1 cellular context compared by ENCODE assay signal in the genomic region with DNA sequence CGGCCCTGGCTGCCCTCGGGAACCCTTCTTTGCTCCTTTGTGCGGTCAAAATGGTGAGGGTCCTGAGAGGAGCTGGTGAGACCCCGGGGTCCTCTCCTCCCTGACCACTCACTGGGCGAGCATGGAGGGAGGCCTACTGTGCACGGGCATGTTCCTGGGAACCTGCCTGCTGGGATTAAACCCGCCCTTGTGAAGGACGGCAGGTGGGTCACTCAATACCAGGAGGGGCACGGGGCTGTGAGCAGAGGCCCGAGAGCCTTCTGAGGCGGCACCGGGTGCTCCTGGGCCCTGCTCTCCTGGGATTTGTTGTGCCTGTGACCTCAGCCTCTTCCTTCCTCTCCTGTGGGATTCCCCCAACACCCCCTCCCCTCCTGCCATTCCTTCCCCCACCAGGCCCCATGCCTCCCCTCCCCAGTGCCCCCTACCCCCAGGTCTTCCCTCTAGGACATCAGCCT.
TF ChIP-seq lines count a peak whose summit lies in the region.

No MANE protein-coding gene starts in this region.

TF ChIP-seq in H1, 55 proteins besides CTCF, POLR2A, EP300 and RAD21:
- TF ChIP-seq, protein P1, sequence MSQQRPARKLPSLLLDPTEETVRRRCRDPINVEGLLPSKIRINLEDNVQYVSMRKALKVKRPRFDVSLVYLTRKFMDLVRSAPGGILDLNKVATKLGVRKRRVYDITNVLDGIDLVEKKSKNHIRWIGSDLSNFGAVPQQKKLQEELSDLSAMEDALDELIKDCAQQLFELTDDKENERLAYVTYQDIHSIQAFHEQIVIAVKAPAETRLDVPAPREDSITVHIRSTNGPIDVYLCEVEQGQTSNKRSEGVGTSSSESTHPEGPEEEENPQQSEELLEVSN (IDR thresholded peaks at IDR 0.05) = no peak
- TF ChIP-seq, protein P2, sequence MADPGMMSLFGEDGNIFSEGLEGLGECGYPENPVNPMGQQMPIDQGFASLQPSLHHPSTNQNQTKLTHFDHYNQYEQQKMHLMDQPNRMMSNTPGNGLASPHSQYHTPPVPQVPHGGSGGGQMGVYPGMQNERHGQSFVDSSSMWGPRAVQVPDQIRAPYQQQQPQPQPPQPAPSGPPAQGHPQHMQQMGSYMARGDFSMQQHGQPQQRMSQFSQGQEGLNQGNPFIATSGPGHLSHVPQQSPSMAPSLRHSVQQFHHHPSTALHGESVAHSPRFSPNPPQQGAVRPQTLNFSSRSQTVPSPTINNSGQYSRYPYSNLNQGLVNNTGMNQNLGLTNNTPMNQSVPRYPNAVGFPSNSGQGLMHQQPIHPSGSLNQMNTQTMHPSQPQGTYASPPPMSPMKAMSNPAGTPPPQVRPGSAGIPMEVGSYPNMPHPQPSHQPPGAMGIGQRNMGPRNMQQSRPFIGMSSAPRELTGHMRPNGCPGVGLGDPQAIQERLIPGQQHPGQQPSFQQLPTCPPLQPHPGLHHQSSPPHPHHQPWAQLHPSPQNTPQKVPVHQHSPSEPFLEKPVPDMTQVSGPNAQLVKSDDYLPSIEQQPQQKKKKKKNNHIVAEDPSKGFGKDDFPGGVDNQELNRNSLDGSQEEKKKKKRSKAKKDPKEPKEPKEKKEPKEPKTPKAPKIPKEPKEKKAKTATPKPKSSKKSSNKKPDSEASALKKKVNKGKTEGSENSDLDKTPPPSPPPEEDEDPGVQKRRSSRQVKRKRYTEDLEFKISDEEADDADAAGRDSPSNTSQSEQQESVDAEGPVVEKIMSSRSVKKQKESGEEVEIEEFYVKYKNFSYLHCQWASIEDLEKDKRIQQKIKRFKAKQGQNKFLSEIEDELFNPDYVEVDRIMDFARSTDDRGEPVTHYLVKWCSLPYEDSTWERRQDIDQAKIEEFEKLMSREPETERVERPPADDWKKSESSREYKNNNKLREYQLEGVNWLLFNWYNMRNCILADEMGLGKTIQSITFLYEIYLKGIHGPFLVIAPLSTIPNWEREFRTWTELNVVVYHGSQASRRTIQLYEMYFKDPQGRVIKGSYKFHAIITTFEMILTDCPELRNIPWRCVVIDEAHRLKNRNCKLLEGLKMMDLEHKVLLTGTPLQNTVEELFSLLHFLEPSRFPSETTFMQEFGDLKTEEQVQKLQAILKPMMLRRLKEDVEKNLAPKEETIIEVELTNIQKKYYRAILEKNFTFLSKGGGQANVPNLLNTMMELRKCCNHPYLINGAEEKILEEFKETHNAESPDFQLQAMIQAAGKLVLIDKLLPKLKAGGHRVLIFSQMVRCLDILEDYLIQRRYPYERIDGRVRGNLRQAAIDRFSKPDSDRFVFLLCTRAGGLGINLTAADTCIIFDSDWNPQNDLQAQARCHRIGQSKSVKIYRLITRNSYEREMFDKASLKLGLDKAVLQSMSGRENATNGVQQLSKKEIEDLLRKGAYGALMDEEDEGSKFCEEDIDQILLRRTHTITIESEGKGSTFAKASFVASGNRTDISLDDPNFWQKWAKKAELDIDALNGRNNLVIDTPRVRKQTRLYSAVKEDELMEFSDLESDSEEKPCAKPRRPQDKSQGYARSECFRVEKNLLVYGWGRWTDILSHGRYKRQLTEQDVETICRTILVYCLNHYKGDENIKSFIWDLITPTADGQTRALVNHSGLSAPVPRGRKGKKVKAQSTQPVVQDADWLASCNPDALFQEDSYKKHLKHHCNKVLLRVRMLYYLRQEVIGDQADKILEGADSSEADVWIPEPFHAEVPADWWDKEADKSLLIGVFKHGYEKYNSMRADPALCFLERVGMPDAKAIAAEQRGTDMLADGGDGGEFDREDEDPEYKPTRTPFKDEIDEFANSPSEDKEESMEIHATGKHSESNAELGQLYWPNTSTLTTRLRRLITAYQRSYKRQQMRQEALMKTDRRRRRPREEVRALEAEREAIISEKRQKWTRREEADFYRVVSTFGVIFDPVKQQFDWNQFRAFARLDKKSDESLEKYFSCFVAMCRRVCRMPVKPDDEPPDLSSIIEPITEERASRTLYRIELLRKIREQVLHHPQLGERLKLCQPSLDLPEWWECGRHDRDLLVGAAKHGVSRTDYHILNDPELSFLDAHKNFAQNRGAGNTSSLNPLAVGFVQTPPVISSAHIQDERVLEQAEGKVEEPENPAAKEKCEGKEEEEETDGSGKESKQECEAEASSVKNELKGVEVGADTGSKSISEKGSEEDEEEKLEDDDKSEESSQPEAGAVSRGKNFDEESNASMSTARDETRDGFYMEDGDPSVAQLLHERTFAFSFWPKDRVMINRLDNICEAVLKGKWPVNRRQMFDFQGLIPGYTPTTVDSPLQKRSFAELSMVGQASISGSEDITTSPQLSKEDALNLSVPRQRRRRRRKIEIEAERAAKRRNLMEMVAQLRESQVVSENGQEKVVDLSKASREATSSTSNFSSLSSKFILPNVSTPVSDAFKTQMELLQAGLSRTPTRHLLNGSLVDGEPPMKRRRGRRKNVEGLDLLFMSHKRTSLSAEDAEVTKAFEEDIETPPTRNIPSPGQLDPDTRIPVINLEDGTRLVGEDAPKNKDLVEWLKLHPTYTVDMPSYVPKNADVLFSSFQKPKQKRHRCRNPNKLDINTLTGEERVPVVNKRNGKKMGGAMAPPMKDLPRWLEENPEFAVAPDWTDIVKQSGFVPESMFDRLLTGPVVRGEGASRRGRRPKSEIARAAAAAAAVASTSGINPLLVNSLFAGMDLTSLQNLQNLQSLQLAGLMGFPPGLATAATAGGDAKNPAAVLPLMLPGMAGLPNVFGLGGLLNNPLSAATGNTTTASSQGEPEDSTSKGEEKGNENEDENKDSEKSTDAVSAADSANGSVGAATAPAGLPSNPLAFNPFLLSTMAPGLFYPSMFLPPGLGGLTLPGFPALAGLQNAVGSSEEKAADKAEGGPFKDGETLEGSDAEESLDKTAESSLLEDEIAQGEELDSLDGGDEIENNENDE (IDR thresholded peaks at IDR 0.05; ENCODE audit: insufficient replicate concordance, low read length) = no peak
- TF ChIP-seq MAFK (IDR thresholded peaks at IDR 0.05; ENCODE audit: low read depth, low read length) (no peak), EZH2 (IDR thresholded peaks at IDR 0.05; ENCODE audit: low read depth, low read length, severe bottlenecking) (no peak), TAF7 (optimal IDR thresholded peaks at IDR 0.05; ENCODE audit: borderline replicate concordance, low read depth, low read length) (no peak), SIX5 (IDR thresholded peaks at IDR 0.05; ENCODE audit: low read depth, low read length) (no peak), CHD1 (IDR thresholded peaks at IDR 0.05; ENCODE audit: low read depth, low read length) (no peak), KDM4A (IDR thresholded peaks at IDR 0.05; ENCODE audit: low read depth, low read length, severe bottlenecking) (no peak), SP4 (IDR thresholded peaks at IDR 0.05; ENCODE audit: low read length) (no peak), TEAD4 (IDR thresholded peaks at IDR 0.05; ENCODE audit: low read depth, low read length) (no peak), RNF2 (IDR thresholded peaks at IDR 0.05; ENCODE audit: borderline replicate concordance, low read depth, low read length, missing control alignments, poor library complexity, severe bottlenecking) (no peak), HDAC2 (IDR thresholded peaks at IDR 0.05; ENCODE audit: borderline replicate concordance in 1 of 2, low read depth in 2 of 2, low read length in 2 of 2) (no peak), NANOG (IDR thresholded peaks at IDR 0.05; ENCODE audit: insufficient read depth, low read depth, low read length, poor library complexity, severe bottlenecking) (no peak), GTF2F1 (IDR thresholded peaks at IDR 0.05; ENCODE audit: borderline replicate concordance, low read depth, low read length) (no peak), BCL11A (IDR thresholded peaks at IDR 0.05; ENCODE audit: low read depth in 2 of 2, low read length in 2 of 2) (no peak), RFX5 (IDR thresholded peaks at IDR 0.05; ENCODE audit: borderline replicate concordance, low read depth, low read length) (no peak), JUN (IDR thresholded peaks at IDR 0.05; ENCODE audit: low read depth, low read length) (no peak)
- TF ChIP-seq, protein P3, sequence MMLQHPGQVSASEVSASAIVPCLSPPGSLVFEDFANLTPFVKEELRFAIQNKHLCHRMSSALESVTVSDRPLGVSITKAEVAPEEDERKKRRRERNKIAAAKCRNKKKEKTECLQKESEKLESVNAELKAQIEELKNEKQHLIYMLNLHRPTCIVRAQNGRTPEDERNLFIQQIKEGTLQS (IDR thresholded peaks at IDR 0.05; ENCODE audit: insufficient read depth, low read depth, low read length) = no peak
- TF ChIP-seq, protein P4, sequence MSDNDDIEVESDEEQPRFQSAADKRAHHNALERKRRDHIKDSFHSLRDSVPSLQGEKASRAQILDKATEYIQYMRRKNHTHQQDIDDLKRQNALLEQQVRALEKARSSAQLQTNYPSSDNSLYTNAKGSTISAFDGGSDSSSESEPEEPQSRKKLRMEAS (IDR thresholded peaks at IDR 0.05) = no peak
- TF ChIP-seq, protein P5, sequence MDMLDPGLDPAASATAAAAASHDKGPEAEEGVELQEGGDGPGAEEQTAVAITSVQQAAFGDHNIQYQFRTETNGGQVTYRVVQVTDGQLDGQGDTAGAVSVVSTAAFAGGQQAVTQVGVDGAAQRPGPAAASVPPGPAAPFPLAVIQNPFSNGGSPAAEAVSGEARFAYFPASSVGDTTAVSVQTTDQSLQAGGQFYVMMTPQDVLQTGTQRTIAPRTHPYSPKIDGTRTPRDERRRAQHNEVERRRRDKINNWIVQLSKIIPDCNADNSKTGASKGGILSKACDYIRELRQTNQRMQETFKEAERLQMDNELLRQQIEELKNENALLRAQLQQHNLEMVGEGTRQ (IDR thresholded peaks at IDR 0.05; ENCODE audit: low read length) = no peak
